1 cellular context compared by ENCODE assay signal in the genomic region with DNA sequence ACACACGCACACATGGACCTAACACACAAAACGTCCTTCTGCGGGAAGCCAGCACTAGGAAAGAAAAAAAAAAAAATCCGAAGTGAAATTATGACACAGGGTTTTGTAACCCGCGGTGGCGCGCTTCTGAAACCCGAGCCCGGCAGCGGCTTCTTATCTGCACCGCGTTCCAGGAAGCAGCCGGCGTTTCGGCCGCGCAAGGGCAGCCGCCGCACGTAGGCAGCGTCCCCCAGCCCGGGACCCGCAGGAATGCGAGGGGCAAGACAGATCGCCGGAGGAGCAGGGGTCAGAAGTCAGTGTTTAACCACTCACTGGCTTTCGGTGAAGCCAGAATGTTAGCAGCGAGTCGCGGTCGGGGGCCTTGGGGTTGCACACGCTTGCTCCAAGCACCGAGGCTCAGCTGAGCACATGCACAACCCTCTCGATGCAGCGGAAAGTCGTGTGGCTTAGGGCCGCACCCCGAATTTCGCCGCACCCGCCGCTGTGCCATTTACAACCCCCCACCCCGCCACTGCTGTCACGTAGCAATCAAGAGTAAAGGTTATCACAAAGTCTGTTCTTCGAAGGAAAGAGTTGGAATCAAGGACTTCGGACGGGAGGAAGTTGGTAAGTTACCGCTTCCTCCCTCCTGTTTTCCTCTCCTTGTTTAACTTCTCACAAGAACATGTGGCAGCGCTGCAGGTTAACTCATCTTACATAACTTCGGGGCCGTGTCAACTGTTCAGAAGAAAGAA.
A peak's percentile ranks its signal among the peaks of the same experiment; 100 is the strongest.
TF ChIP-seq lines count a peak whose summit lies in the region.

No MANE protein-coding gene starts in this region.

TF ChIP-seq in HepG2, 621 proteins besides CTCF, POLR2A, EP300 and RAD21 (continued from another document and continues in another):
- TF ChIP-seq, protein P1, sequence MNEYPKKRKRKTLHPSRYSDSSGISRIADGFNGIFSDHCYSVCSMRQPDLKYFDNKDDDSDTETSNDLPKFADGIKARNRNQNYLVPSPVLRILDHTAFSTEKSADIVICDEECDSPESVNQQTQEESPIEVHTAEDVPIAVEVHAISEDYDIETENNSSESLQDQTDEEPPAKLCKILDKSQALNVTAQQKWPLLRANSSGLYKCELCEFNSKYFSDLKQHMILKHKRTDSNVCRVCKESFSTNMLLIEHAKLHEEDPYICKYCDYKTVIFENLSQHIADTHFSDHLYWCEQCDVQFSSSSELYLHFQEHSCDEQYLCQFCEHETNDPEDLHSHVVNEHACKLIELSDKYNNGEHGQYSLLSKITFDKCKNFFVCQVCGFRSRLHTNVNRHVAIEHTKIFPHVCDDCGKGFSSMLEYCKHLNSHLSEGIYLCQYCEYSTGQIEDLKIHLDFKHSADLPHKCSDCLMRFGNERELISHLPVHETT (CRISPR knock-in tag; conservative IDR thresholded peaks at IDR 0.05): no peak
- peak; percentile 64 for TF ChIP-seq ZNF709 (CRISPR knock-in tag; IDR thresholded peaks at IDR 0.05)
- TF ChIP-seq YY1 (IDR thresholded peaks at IDR 0.05; ENCODE audit: insufficient read depth, insufficient replicate concordance, low read depth, low read length): peak; percentile 73
- TF ChIP-seq, protein P2, sequence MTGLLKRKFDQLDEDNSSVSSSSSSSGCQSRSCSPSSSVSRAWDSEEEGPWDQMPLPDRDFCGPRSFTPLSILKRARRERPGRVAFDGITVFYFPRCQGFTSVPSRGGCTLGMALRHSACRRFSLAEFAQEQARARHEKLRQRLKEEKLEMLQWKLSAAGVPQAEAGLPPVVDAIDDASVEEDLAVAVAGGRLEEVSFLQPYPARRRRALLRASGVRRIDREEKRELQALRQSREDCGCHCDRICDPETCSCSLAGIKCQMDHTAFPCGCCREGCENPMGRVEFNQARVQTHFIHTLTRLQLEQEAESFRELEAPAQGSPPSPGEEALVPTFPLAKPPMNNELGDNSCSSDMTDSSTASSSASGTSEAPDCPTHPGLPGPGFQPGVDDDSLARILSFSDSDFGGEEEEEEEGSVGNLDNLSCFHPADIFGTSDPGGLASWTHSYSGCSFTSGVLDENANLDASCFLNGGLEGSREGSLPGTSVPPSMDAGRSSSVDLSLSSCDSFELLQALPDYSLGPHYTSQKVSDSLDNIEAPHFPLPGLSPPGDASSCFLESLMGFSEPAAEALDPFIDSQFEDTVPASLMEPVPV (CRISPR knock-in tag; IDR thresholded peaks at IDR 0.05): peak; percentile 97
- TF ChIP-seq, protein P3, sequence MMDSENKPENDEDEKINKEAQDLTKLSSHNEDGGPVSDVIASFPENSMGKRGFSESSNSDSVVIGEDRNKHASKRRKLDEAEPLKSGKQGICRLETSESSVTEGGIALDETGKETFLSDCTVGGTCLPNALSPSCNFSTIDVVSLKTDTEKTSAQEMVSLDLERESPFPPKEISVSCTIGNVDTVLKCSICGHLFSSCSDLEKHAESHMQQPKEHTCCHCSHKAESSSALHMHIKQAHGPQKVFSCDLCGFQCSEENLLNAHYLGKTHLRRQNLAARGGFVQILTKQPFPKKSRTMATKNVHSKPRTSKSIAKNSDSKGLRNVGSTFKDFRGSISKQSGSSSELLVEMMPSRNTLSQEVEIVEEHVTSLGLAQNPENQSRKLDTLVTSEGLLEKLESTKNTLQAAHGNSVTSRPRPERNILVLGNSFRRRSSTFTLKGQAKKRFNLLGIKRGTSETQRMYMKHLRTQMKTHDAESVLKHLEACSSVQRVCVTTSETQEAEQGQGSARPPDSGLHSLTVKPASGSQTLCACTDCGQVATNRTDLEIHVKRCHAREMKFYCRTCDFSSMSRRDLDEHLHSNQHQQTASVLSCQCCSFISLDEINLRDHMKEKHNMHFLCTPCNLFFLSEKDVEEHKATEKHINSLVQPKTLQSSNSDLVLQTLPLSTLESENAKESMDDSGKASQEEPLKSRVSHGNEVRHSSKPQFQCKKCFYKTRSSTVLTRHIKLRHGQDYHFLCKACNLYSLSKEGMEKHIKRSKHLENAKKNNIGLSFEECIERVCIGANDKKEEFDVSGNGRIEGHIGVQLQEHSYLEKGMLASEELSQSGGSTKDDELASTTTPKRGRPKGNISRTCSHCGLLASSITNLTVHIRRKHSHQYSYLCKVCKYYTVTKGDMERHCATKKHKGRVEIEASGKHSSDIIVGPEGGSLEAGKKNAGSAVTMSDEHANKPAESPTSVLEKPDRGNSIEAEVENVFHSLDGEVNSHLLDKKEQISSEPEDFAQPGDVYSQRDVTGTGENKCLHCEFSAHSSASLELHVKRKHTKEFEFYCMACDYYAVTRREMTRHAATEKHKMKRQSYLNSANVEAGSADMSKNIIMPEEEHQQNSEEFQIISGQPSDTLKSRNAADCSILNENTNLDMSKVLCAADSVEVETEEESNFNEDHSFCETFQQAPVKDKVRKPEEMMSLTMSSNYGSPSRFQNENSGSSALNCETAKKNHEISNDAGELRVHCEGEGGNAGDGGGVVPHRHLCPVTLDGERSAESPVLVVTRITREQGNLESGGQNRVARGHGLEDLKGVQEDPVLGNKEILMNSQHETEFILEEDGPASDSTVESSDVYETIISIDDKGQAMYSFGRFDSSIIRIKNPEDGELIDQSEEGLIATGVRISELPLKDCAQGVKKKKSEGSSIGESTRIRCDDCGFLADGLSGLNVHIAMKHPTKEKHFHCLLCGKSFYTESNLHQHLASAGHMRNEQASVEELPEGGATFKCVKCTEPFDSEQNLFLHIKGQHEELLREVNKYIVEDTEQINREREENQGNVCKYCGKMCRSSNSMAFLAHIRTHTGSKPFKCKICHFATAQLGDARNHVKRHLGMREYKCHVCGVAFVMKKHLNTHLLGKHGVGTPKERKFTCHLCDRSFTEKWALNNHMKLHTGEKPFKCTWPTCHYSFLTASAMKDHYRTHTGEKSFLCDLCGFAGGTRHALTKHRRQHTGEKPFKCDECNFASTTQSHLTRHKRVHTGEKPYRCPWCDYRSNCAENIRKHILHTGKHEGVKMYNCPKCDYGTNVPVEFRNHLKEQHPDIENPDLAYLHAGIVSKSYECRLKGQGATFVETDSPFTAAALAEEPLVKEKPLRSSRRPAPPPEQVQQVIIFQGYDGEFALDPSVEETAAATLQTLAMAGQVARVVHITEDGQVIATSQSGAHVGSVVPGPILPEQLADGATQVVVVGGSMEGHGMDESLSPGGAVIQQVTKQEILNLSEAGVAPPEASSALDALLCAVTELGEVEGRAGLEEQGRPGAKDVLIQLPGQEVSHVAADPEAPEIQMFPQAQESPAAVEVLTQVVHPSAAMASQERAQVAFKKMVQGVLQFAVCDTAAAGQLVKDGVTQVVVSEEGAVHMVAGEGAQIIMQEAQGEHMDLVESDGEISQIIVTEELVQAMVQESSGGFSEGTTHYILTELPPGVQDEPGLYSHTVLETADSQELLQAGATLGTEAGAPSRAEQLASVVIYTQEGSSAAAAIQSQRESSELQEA (CRISPR knock-in tag; IDR thresholded peaks at IDR 0.05; ENCODE audit: not compliant biosample characterization): no peak
- TF ChIP-seq, protein P4, sequence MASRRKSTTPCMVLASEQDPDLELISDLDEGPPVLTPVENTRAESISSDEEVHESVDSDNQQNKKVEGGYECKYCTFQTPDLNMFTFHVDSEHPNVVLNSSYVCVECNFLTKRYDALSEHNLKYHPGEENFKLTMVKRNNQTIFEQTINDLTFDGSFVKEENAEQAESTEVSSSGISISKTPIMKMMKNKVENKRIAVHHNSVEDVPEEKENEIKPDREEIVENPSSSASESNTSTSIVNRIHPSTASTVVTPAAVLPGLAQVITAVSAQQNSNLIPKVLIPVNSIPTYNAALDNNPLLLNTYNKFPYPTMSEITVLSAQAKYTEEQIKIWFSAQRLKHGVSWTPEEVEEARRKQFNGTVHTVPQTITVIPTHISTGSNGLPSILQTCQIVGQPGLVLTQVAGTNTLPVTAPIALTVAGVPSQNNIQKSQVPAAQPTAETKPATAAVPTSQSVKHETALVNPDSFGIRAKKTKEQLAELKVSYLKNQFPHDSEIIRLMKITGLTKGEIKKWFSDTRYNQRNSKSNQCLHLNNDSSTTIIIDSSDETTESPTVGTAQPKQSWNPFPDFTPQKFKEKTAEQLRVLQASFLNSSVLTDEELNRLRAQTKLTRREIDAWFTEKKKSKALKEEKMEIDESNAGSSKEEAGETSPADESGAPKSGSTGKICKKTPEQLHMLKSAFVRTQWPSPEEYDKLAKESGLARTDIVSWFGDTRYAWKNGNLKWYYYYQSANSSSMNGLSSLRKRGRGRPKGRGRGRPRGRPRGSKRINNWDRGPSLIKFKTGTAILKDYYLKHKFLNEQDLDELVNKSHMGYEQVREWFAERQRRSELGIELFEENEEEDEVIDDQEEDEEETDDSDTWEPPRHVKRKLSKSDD (CRISPR knock-in tag; IDR thresholded peaks at IDR 0.05; ENCODE audit: low read depth): peak; percentile 89
- TF ChIP-seq GTF2F1 (IDR thresholded peaks at IDR 0.05; ENCODE audit: low read length): peak; percentile 71; the same call in 1 of the 2 replicates
- peak; percentile 78 for TF ChIP-seq BORCS8-MEF2B (CRISPR knock-in tag; IDR thresholded peaks at IDR 0.05)
- TF ChIP-seq SP2 (CRISPR knock-in tag; IDR thresholded peaks at IDR 0.05): peak; percentile 22; the same call in 1 of the 2 replicates
- peak; percentile 93; the same call in 1 of the 2 replicates for TF ChIP-seq ZNF780A (CRISPR knock-in tag; IDR thresholded peaks at IDR 0.05)
- peak; percentile 97 for TF ChIP-seq PPARG (CRISPR knock-in tag; conservative IDR thresholded peaks at IDR 0.05)
- peak; percentile 57; the same call in 1 of the 2 replicates for TF ChIP-seq ZNF460 (CRISPR knock-in tag; IDR thresholded peaks at IDR 0.05; ENCODE audit: borderline replicate concordance)
- peak; percentile 93 for TF ChIP-seq MEF2D (CRISPR knock-in tag; IDR thresholded peaks at IDR 0.05)
- peak; percentile 92 for TF ChIP-seq ZNF749 (CRISPR knock-in tag; IDR thresholded peaks at IDR 0.05; ENCODE audit: borderline replicate concordance)
- TF ChIP-seq NFYB (CRISPR knock-in tag; IDR thresholded peaks at IDR 0.05): peak; percentile 45
- no peak; the same call in 1 of the 2 replicates for TF ChIP-seq ZFP37 (CRISPR knock-in tag; IDR thresholded peaks at IDR 0.05; ENCODE audit: borderline replicate concordance)
- 0 out of 2 replicates have a peak, but pooled peaks have one; percentile 12 for TF ChIP-seq ZZZ3 (CRISPR knock-in tag; IDR thresholded peaks at IDR 0.05; ENCODE audit: borderline replicate concordance)
- no peak for TF ChIP-seq CENPX (CRISPR knock-in tag; IDR thresholded peaks at IDR 0.05)
- TF ChIP-seq NFATC3 (CRISPR knock-in tag; IDR thresholded peaks at IDR 0.05): no peak
- TF ChIP-seq ZNF343 (CRISPR knock-in tag; IDR thresholded peaks at IDR 0.05): no peak; the same call in none of the 2 replicates
- TF ChIP-seq, protein P5, sequence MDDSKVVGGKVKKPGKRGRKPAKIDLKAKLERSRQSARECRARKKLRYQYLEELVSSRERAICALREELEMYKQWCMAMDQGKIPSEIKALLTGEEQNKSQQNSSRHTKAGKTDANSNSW (CRISPR knock-in tag; IDR thresholded peaks at IDR 0.05; ENCODE audit: borderline replicate concordance): no peak
- TF ChIP-seq ZNF230 (CRISPR knock-in tag; IDR thresholded peaks at IDR 0.05): peak; percentile 71; the same call in 1 of the 2 replicates
- peak; percentile 92 for TF ChIP-seq ZNF776 (CRISPR knock-in tag; IDR thresholded peaks at IDR 0.05)
- TF ChIP-seq, protein P6, sequence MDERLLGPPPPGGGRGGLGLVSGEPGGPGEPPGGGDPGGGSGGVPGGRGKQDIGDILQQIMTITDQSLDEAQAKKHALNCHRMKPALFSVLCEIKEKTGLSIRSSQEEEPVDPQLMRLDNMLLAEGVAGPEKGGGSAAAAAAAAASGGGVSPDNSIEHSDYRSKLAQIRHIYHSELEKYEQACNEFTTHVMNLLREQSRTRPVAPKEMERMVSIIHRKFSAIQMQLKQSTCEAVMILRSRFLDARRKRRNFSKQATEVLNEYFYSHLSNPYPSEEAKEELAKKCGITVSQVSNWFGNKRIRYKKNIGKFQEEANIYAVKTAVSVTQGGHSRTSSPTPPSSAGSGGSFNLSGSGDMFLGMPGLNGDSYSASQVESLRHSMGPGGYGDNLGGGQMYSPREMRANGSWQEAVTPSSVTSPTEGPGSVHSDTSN (CRISPR knock-in tag; IDR thresholded peaks at IDR 0.05): no peak; the same call in 1 of the 2 replicates
- no peak for TF ChIP-seq ZNF883 (CRISPR knock-in tag; IDR thresholded peaks at IDR 0.05; ENCODE audit: not compliant biosample characterization)
- peak; percentile 98 for TF ChIP-seq MED13 (CRISPR knock-in tag; IDR thresholded peaks at IDR 0.05)
- 0 out of 2 replicates have a peak, but pooled peaks have one; percentile 43 for TF ChIP-seq FOXM1 (CRISPR knock-in tag; IDR thresholded peaks at IDR 0.05)
- TF ChIP-seq NR2F1 (CRISPR knock-in tag; IDR thresholded peaks at IDR 0.05): peak; percentile 87 to 94
- peak; percentile 75 for TF ChIP-seq ZNF263 (CRISPR knock-in tag; IDR thresholded peaks at IDR 0.05)
- peak; percentile 66; the same call in 1 of the 2 replicates for TF ChIP-seq ZNF543 (CRISPR knock-in tag; IDR thresholded peaks at IDR 0.05)
- TF ChIP-seq, protein P7, sequence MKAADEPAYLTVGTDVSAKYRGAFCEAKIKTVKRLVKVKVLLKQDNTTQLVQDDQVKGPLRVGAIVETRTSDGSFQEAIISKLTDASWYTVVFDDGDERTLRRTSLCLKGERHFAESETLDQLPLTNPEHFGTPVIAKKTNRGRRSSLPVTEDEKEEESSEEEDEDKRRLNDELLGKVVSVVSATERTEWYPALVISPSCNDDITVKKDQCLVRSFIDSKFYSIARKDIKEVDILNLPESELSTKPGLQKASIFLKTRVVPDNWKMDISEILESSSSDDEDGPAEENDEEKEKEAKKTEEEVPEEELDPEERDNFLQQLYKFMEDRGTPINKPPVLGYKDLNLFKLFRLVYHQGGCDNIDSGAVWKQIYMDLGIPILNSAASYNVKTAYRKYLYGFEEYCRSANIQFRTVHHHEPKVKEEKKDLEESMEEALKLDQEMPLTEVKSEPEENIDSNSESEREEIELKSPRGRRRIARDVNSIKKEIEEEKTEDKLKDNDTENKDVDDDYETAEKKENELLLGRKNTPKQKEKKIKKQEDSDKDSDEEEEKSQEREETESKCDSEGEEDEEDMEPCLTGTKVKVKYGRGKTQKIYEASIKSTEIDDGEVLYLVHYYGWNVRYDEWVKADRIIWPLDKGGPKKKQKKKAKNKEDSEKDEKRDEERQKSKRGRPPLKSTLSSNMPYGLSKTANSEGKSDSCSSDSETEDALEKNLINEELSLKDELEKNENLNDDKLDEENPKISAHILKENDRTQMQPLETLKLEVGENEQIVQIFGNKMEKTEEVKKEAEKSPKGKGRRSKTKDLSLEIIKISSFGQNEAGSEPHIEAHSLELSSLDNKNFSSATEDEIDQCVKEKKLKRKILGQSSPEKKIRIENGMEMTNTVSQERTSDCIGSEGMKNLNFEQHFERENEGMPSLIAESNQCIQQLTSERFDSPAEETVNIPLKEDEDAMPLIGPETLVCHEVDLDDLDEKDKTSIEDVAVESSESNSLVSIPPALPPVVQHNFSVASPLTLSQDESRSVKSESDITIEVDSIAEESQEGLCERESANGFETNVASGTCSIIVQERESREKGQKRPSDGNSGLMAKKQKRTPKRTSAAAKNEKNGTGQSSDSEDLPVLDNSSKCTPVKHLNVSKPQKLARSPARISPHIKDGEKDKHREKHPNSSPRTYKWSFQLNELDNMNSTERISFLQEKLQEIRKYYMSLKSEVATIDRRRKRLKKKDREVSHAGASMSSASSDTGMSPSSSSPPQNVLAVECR (CRISPR knock-in tag; IDR thresholded peaks at IDR 0.05; ENCODE audit: borderline replicate concordance): peak; percentile 79; the same call in 1 of the 2 replicates
- TF ChIP-seq, protein P8, sequence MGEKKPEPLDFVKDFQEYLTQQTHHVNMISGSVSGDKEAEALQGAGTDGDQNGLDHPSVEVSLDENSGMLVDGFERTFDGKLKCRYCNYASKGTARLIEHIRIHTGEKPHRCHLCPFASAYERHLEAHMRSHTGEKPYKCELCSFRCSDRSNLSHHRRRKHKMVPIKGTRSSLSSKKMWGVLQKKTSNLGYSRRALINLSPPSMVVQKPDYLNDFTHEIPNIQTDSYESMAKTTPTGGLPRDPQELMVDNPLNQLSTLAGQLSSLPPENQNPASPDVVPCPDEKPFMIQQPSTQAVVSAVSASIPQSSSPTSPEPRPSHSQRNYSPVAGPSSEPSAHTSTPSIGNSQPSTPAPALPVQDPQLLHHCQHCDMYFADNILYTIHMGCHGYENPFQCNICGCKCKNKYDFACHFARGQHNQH (CRISPR knock-in tag; IDR thresholded peaks at IDR 0.05): peak; percentile 82
- no peak for TF ChIP-seq GLI4 (CRISPR knock-in tag; IDR thresholded peaks at IDR 0.05; ENCODE audit: borderline replicate concordance)
- no peak for TF ChIP-seq ZNF720 (CRISPR knock-in tag; IDR thresholded peaks at IDR 0.05)
